ENCODE assay signal across 1 cellular context in the genomic region with DNA sequence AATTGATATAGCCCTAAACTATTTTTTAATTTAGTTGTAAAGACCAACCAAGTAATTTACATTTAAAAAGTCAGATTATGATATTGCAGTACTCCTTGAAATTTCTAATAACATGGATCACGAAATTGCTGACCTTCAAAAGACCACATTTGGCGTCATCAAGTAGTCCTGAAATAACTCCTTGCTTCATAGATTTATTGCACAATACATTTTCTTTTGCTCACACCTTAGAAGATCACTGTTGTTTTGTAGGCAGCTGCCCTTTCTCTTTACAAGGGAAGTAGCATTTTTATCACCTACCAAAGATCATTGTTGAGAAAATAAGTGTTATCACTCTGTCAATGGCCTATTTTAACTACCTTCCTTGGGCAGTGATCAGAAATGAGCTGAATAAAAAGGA.
TF ChIP-seq lines count a peak whose summit lies in the region.

No MANE protein-coding gene starts in this region.

TF ChIP-seq in IMR-90, 13 proteins besides CTCF, POLR2A, EP300 and RAD21 (continued from another document):
- TF ChIP-seq, protein P1, sequence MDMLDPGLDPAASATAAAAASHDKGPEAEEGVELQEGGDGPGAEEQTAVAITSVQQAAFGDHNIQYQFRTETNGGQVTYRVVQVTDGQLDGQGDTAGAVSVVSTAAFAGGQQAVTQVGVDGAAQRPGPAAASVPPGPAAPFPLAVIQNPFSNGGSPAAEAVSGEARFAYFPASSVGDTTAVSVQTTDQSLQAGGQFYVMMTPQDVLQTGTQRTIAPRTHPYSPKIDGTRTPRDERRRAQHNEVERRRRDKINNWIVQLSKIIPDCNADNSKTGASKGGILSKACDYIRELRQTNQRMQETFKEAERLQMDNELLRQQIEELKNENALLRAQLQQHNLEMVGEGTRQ (IDR thresholded peaks at IDR 0.05; ENCODE audit: low read depth, low read length), result no peak
- TF ChIP-seq CEBPB (IDR thresholded peaks at IDR 0.05; ENCODE audit: low read depth, low read length), result peak; percentile 87
- no peak for TF ChIP-seq NFE2L2 (IDR thresholded peaks at IDR 0.05; ENCODE audit: low read depth, low read length)
